13 cellular contexts compared by ENCODE assay signal in genomic region chr15:89409184-89409992, GRCh38.
A peak's percentile ranks its signal among the peaks of the same experiment; 100 is the strongest.
DNase-seq lines count a peak whose midpoint lies in the region; ATAC-seq and TF ChIP-seq lines count a peak whose summit lies in the region.
"Had no signal": no experiment of that assay in that cellular context is flagged by ENCODE, and none has a peak within 500 bp of the region (broad histone marks: within the 10 kb centered on the region; RNA-seq: fewer than 3 reads in every experiment).

No MANE protein-coding gene starts in this region.

- peaks cover 92% of the 10 kb centered on the region for H3K27me3 Mint-ChIP-seq in activated CD8-positive, alpha-beta T cell treated with anti-CD3 and anti-CD28 coated beads for 36 hours

- no peaks in the 10 kb centered on the region for H3K9me3 Mint-ChIP-seq in activated CD8-positive, alpha-beta T cell treated with anti-CD3 and anti-CD28 coated beads for 36 hours

- H3K27ac Mint-ChIP-seq in activated CD8-positive, alpha-beta T cell treated with anti-CD3 and anti-CD28 coated beads for 36 hours, result no peak overlapping the region

- H3K27me3 ChIP-seq in skeletal muscle tissue (ENCODE audit: control insufficient read depth in 3 of 3, insufficient read depth in 3 of 3, low read length in 3 of 3), result peaks cover 98 to 99% (median 99%) of the 10 kb centered on the region in 3 donors

- CTCF ChIA-PET in activated CD8-positive, alpha-beta T cell treated with anti-CD3 and anti-CD28 coated beads for 36 hours (lab: Charles Lee), result interaction anchor here (0.7 to 3.1 kb wide), 9 partner anchors 8 to 71 kb away, joined by 3 to 18 read pairs (median 4); no protein-coding TSS in a partner anchor

- ATAC-seq in activated CD8-positive, alpha-beta T cell treated with anti-CD3 and anti-CD28 coated beads for 36 hours, result no peak

- no peaks in the 10 kb centered on the region for H3K36me3 Mint-ChIP-seq in activated CD8-positive, alpha-beta T cell treated with anti-CD3 and anti-CD28 coated beads for 36 hours (ENCODE audit: low read depth)

- H3K9ac ChIP-seq in skeletal muscle tissue (ENCODE audit: low read depth in 1 of 3, low read length in 3 of 3), result no peak overlapping the region

- H3K9me3 ChIP-seq in skeletal muscle tissue (ENCODE audit: control insufficient read depth in 3 of 3, low read length in 3 of 3), result no peaks in the 10 kb centered on the region

- DNase-seq in EL, result peak; percentile 10
- peak; percentile 19 for DNase-seq in activated CD8-positive, alpha-beta T cell treated with anti-CD3 and anti-CD28 coated beads for 36 hours
- DNase-seq in foreskin fibroblast, result peak in 1 of 2 donors; percentile 15
- no peak for DNase-seq in stimulated activated naive CD4-positive, alpha-beta T cell treated with Interleukin-2 at 50 U/mL for 16 hours (lab: John Stamatoyannopoulos, UW)
- no peak for DNase-seq in T1000 (lab: John Stamatoyannopoulos, UW)
- DNase-seq in cortex of kidney (lab: John Stamatoyannopoulos, UW), result no peak
- DNase-seq in activated gamma-delta T cell (lab: John Stamatoyannopoulos, UW), result no peak
- DNase-seq: DND-41; erythroblast; SIG-M5; stimulated activated CD4-positive, alpha-beta T cell treated with anti-CD3 and anti-CD28 coated beads, Interleukin-2, amount 100 ng/mL, for 24 hours had no signal

- peak overlapping the region; percentile 16 to 41 for H3K4me3 ChIP-seq in foreskin fibroblast (ENCODE audit: low read depth in 1 of 2, low read length in 2 of 2)
- peak overlapping the region in 2 of 3 donors; percentile 30 to 45 for H3K4me3 ChIP-seq in skeletal muscle tissue (ENCODE audit: low read length in 3 of 3)
- H3K4me3 ChIP-seq: lung had no signal

- no peak overlapping the region for H3K27ac ChIP-seq in skeletal muscle tissue (ENCODE audit: low read depth, low read length)

- POLR2A ChIA-PET in activated CD8-positive, alpha-beta T cell treated with anti-CD3 and anti-CD28 coated beads for 36 hours (lab: Charles Lee), result interaction anchor here (0.9 kb wide), 1 partner anchor 31 kb away, joined by 3 read pairs; no protein-coding TSS in a partner anchor

- intact Hi-C loops in activated CD8-positive, alpha-beta T cell treated with anti-CD3 and anti-CD28 coated beads for 36 hours (cut with micrococcal nuclease), result no loop called here

- H3K36me3 ChIP-seq in skeletal muscle tissue (ENCODE audit: control insufficient read depth in 3 of 3, insufficient read depth in 3 of 3, low read length in 3 of 3), result no peaks in the 10 kb centered on the region

- TF ChIP-seq CTCF in activated CD8-positive, alpha-beta T cell treated with anti-CD3 and anti-CD28 coated beads for 36 hours (IDR thresholded peaks at IDR 0.05), result no peak
- TF ChIP-seq CTCF in foreskin fibroblast (IDR thresholded peaks at IDR 0.05; ENCODE audit: low read depth, low read length), result no peak

- peaks cover 25 to 37% (median 26%) of the 10 kb centered on the region in 3 donors for H3K4me1 ChIP-seq in skeletal muscle tissue (ENCODE audit: control insufficient read depth in 3 of 3, insufficient read depth in 3 of 3, low read length in 3 of 3)

- H3K4me3 Mint-ChIP-seq in activated CD8-positive, alpha-beta T cell treated with anti-CD3 and anti-CD28 coated beads for 36 hours, result peak overlapping the region; percentile 71

- peaks cover 36% of the 10 kb centered on the region for H3K4me1 Mint-ChIP-seq in activated CD8-positive, alpha-beta T cell treated with anti-CD3 and anti-CD28 coated beads for 36 hours (ENCODE audit: low read depth)

Comparison
In these comparisons a context has a peak if more than half of its experiments do, and no peak if none do; other contexts are left out.
1. DNase-seq: peak in EL (single experiment) and activated CD8-positive, alpha-beta T cell treated with anti-CD3 and anti-CD28 coated beads for 36 hours (single experiment); none in stimulated activated naive CD4-positive, alpha-beta T cell treated with Interleukin-2 at 50 U/mL for 16 hours (single experiment), T1000 (single experiment), cortex of kidney (single experiment) and activated gamma-delta T cell (single experiment).